Comparison of ENCODE assay signal across 9 cellular contexts in genomic region chr3:9703736-9704342, GRCh38. TPM values are rescaled to one million over a fixed set of nuclear protein-coding genes. Genes with fewer than 3 reads are reported as not detected.
A peak's percentile ranks its signal among the peaks of the same experiment; 100 is the strongest.
DNase-seq lines count a peak whose midpoint lies in the region; ATAC-seq, FAIRE-seq and TF ChIP-seq lines count a peak whose summit lies in the region.
"Had no signal": no experiment of that assay in that cellular context is flagged by ENCODE, and none has a peak within 500 bp of the region (broad histone marks: within the 10 kb centered on the region; RNA-seq: fewer than 3 reads in every experiment).

Gene CPNE9, plus strand, starts transcription at chr3:9703833. Its CDS starts 164 bp downstream, at chr3:9703997.

- H3K4me3 ChIP-seq in ACC112 (ENCODE audit: low read depth, low read length) (peak within 1 kb of the TSS; percentile 69), HEK293 (ENCODE audit: low read depth, low read length) (peak within 1 kb of the TSS; percentile 29), mucosa of descending colon (no peak within 1 kb of the TSS)
- peak within 1 kb of the TSS; percentile 42 for H3K4me3 ChIP-seq in effector memory CD4-positive, alpha-beta T cell (ENCODE audit: insufficient read depth, low read depth, low read length, poor library complexity, severe bottlenecking)

- H3K36me3 ChIP-seq in ACC112 (ENCODE audit: insufficient read depth, low read length) = no peaks in the 10 kb centered on the region
- H3K36me3 ChIP-seq in HEK293 (ENCODE audit: control insufficient read depth in 2 of 2, insufficient read depth in 1 of 2, low read length in 2 of 2) = peaks cover 0 to 29% of the 10 kb centered on the region in 2 experiments; a peak in 2 of 3 replicates
- peaks cover 4% of the 10 kb centered on the region for H3K36me3 ChIP-seq in effector memory CD4-positive, alpha-beta T cell (ENCODE audit: control insufficient read depth, insufficient read depth, low read length)
- no peaks in the 10 kb centered on the region for H3K36me3 ChIP-seq in mucosa of descending colon (ENCODE audit: low read depth)

- H3K79me2 ChIP-seq in ACC112 (ENCODE audit: control insufficient read depth, insufficient read depth, low read length, unreplicated experiment) = no peaks in the 10 kb centered on the region

- H3K9me3 ChIP-seq in HEK293 (ENCODE audit: control insufficient read depth, insufficient read depth, low read depth, low read length) = no peaks in the 10 kb centered on the region
- H3K9me3 ChIP-seq in effector memory CD4-positive, alpha-beta T cell (ENCODE audit: control insufficient read depth, low read length) = no peaks in the 10 kb centered on the region
- H3K9me3 ChIP-seq in mucosa of descending colon = no peaks in the 10 kb centered on the region

- POLR2A ChIA-PET in HEK293 (lab: Yijun Ruan, JAX) = no interaction called here

- ATAC-seq in mucosa of descending colon (peak; percentile 57), HG03442 (IDR thresholded peaks at IDR 0.05; ENCODE audit: unreplicated experiment) (no peak), HG02759 (IDR thresholded peaks at IDR 0.05; ENCODE audit: unreplicated experiment) (no peak)

- TF ChIP-seq CTCF in HEK293 (tag by site-specific recombination; IDR thresholded peaks at IDR 0.05) = no peak
- no peak for TF ChIP-seq CTCF in mucosa of descending colon (IDR thresholded peaks at IDR 0.05)

- H3K4me1 ChIP-seq in ACC112 (ENCODE audit: control insufficient read depth, insufficient read depth, low read length, unreplicated experiment) = peaks cover 3% of the 10 kb centered on the region
- 0 out of 2 replicates have a peak, but pooled peaks cover 2% of the 10 kb centered on the region for H3K4me1 ChIP-seq in HEK293 (ENCODE audit: control insufficient read depth, insufficient read depth, low read length)
- H3K4me1 ChIP-seq in effector memory CD4-positive, alpha-beta T cell (ENCODE audit: control insufficient read depth, insufficient read depth, low read length, poor library complexity, severe bottlenecking) = peaks cover 14% of the 10 kb centered on the region
- H3K4me1 ChIP-seq in mucosa of descending colon (ENCODE audit: low read depth) = peaks cover 11% of the 10 kb centered on the region

- no peak for DNase-seq in effector memory CD4-positive, alpha-beta T cell
- DNase-seq in mucosa of descending colon = no peak
- no peak for DNase-seq in urothelium cell line (ENCODE audit: low spot score)
- no peak for DNase-seq in GM12892 (ENCODE audit: insufficient read length)

- H3K27me3 ChIP-seq in ACC112 (ENCODE audit: insufficient read depth, low read length) = peaks cover 39% of the 10 kb centered on the region
- H3K27me3 ChIP-seq in effector memory CD4-positive, alpha-beta T cell (replicated peaks; ENCODE audit: control insufficient read depth, insufficient read depth, low read length, poor library complexity, severe bottlenecking) = peaks cover 9% of the 10 kb centered on the region

- no peak within 1 kb of the TSS for H2AFZ ChIP-seq in ACC112 (ENCODE audit: low read length, unreplicated experiment)

- H3K27ac ChIP-seq in ACC112 (ENCODE audit: low read depth, low read length) (no peak within 1 kb of the TSS), HEK293 (ENCODE audit: extremely low read depth, low read depth, low read length) (no peak within 1 kb of the TSS)
- no peak within 1 kb of the TSS for H3K27ac ChIP-seq in effector memory CD4-positive, alpha-beta T cell (ENCODE audit: insufficient read depth, low read length, poor library complexity, severe bottlenecking)

- intact Hi-C loops in mucosa of descending colon (cut with DNase I, micrococcal nuclease) = no loop called here

- TF ChIP-seq POLR2A in GM12892 (IDR thresholded peaks at IDR 0.05; ENCODE audit: low read depth, low read length) = no peak

- CTCF ChIA-PET in HEK293 (lab: Yijun Ruan, JAX) = interaction anchor here (0.6 kb wide), 1 partner anchor 409 kb away, joined by 3 read pairs; no protein-coding TSS in a partner anchor

- no peak for FAIRE-seq in urothelium cell line (lab: Jason Lieb, UNC)
- FAIRE-seq in GM12892 (lab: Jason Lieb, UNC) = no peak

TF ChIP-seq in HEK293, 187 proteins besides CTCF, POLR2A, EP300 and RAD21:
- TF ChIP-seq ZNF394 (tag by site-specific recombination; IDR thresholded peaks at IDR 0.05; ENCODE audit: borderline replicate concordance) (peak; percentile 54; the same call in 1 of the 2 replicates), ZNF777 (tag by site-specific recombination; IDR thresholded peaks at IDR 0.05; ENCODE audit: borderline replicate concordance) (peak; percentile 31; the same call in 1 of the 2 replicates), ZNF335 (tag by site-specific recombination; conservative IDR thresholded peaks at IDR 0.05) (0 out of 2 replicates have a peak, but pooled peaks have one; percentile 2), ZNF510 (tag by site-specific recombination; IDR thresholded peaks at IDR 0.05; ENCODE audit: insufficient replicate concordance) (no peak)
- TF ChIP-seq, protein P1, sequence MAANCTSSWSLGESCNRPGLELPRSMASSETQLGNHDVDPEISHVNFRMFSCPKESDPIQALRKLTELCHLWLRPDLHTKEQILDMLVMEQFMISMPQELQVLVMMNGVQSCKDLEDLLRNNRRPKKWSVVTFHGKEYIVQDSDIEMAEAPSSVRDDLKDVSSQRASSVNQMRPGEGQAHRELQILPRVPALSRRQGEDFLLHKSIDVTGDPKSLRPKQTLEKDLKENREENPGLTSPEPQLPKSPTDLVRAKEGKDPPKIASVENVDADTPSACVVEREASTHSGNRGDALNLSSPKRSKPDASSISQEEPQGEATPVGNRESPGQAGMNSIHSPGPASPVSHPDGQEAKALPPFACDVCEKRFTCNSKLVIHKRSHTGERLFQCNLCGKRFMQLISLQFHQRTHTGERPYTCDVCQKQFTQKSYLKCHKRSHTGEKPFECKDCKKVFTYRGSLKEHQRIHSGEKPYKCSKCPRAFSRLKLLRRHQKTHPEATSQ (tag by site-specific recombination; IDR thresholded peaks at IDR 0.05) = no peak
- TF ChIP-seq, protein P2, sequence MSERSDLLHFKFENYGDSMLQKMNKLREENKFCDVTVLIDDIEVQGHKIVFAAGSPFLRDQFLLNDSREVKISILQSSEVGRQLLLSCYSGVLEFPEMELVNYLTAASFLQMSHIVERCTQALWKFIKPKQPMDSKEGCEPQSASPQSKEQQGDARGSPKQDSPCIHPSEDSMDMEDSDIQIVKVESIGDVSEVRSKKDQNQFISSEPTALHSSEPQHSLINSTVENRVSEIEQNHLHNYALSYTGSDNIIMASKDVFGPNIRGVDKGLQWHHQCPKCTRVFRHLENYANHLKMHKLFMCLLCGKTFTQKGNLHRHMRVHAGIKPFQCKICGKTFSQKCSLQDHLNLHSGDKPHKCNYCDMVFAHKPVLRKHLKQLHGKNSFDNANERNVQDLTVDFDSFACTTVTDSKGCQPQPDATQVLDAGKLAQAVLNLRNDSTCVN (tag by site-specific recombination; optimal IDR thresholded peaks at IDR 0.05) = peak; percentile 22

RNA-seq across cellular contexts. Expression of gene CPNE9, which starts in this region (rescaled TPM):
- total RNA-seq in mucosa of descending colon = under 1 TPM in 1 of 3 donors, not detected in 2; 0.70 TPM
- not detected for polyA plus RNA-seq in GM12892 (2012; ENCODE audit: missing spikeins)
- total RNA-seq: LHCN-M2 had no signal

Comparison
In these comparisons a context has a peak if more than half of its experiments do, and no peak if none do; other contexts are left out.
1. Peak in ATAC-seq in mucosa of descending colon; RNA of the gene not detected or under 1 TPM.